Comparison of ENCODE assay signal across 35 cellular contexts in genomic region chr15:65277015-65277414, GRCh38. TPM values are rescaled to one million over a fixed set of nuclear protein-coding genes. Genes with fewer than 3 reads are reported as not detected.
"Had no signal": no experiment of that assay in that cellular context is flagged by ENCODE, and none has a peak within 500 bp of the region (broad histone marks: within the 10 kb centered on the region; RNA-seq: fewer than 3 reads in every experiment).

No MANE protein-coding gene starts in this region.

- H3K4me3 Mint-ChIP-seq: activated naive CD8-positive, alpha-beta T cell treated with anti-CD3 and anti-CD28 coated beads, Interleukin-2, amount 10 ng/mL, durations not matched to agents 7 days and 5 days; nephron; T-helper 17 cell; WTC11 had no signal

- H3K4me1 ChIP-seq: uterus had no signal

- H3K27ac Mint-ChIP-seq: activated naive CD8-positive, alpha-beta T cell treated with anti-CD3 and anti-CD28 coated beads, Interleukin-2, amount 10 ng/mL, durations not matched to agents 7 days and 5 days; nephron; WTC11 had no signal

- H3K27ac ChIP-seq: brain microvascular endothelial cell, gastroesophageal sphincter, left ventricle myocardium inferior, ovary, testis, uterus had no signal

- H3K27me3 Mint-ChIP-seq: activated naive CD8-positive, alpha-beta T cell treated with anti-CD3 and anti-CD28 coated beads, Interleukin-2, amount 10 ng/mL, durations not matched to agents 7 days and 5 days; T-helper 17 cell had no signal

- DNase-seq: activated CD4-positive, alpha-beta T cell treated with anti-CD3 and anti-CD28 coated beads for 1 hour; activated CD8-positive, alpha-beta memory T cell treated with anti-CD3 and anti-CD28 coated beads for 24 hours; activated effector memory CD4-positive, alpha-beta T cell treated with anti-CD3 and anti-CD28 coated beads, Interleukin-2, amount 50 U/mL, for 16 hours; activated naive CD8-positive, alpha-beta T cell treated with anti-CD3 and anti-CD28 coated beads, Interleukin-2, amount 10 ng/mL, durations not matched to agents 7 days and 5 days; amniotic stem cell; brain microvascular endothelial cell; cortex of kidney; islet precursor cell; left ventricle myocardium inferior; mesendoderm; ovary; right cardiac atrium; stimulated activated CD4-positive, alpha-beta T cell treated with anti-CD3 and anti-CD28 coated beads, Interleukin-4, amount 100 ng/mL, for 1 hour; stimulated activated naive CD8-positive, alpha-beta T cell treated with anti-CD3 and anti-CD28 coated beads, Interleukin-15, Interleukin-2, amounts not matched to agents 100 U/mL and 50 U/mL, for 24 hours; SW 1271; T-helper 17 cell; T1000; testis; transverse colon; uterus had no signal

- H3K27me3 ChIP-seq: brain microvascular endothelial cell, gastroesophageal sphincter, hepatocyte, ovary, testis, transverse colon, uterus had no signal

- ATAC-seq: gastroesophageal sphincter; right cardiac atrium; stimulated activated naive CD8-positive, alpha-beta T cell treated with anti-CD3 and anti-CD28 coated beads, Interleukin-15, Interleukin-2, amounts not matched to agents 100 U/mL and 50 U/mL, for 24 hours; T-helper 17 cell; WTC11 had no signal

- H3K36me3 Mint-ChIP-seq: WTC11 had no signal

- H3K9me3 ChIP-seq: gastroesophageal sphincter, left ventricle myocardium inferior, ovary, testis, transverse colon, uterus had no signal

- FAIRE-seq: astrocyte, endothelial cell of umbilical vein had no signal

- H3K9me3 Mint-ChIP-seq: activated naive CD8-positive, alpha-beta T cell treated with anti-CD3 and anti-CD28 coated beads, Interleukin-2, amount 10 ng/mL, durations not matched to agents 7 days and 5 days; nephron; WTC11 had no signal

- H3K4me3 ChIP-seq: gastroesophageal sphincter, hepatocyte, left ventricle myocardium inferior, lung, ovary, testis, transverse colon, uterus had no signal

- H3K36me3 ChIP-seq: brain microvascular endothelial cell, left ventricle myocardium inferior, ovary, transverse colon, uterus had no signal

RNA-seq across cellular contexts. Expression of gene RNU5A-1, which starts 18.8 kb away (rescaled TPM):
- total RNA-seq: activated naive CD8-positive, alpha-beta T cell treated with anti-CD3 and anti-CD28 coated beads, Interleukin-2, amount 10 ng/mL, durations not matched to agents 7 days and 5 days; astrocyte; cardiac septum; chondrocyte; endothelial cell of umbilical vein; fibroblast of lung; fibroblast of villous mesenchyme; gastroesophageal sphincter; hepatocyte; left ventricle myocardium inferior; lung; mononuclear cell; ovary; pulmonary artery endothelial cell; skeletal muscle tissue; T-helper 17 cell; testis; transverse colon; uterus; WTC11 had no signal
- polyA plus RNA-seq: endothelial cell of umbilical vein, esophagus, fibroblast of lung, hepatocyte, lung, ovary, right cardiac atrium had no signal

RNA-seq across cellular contexts. Expression of gene RNU5B-1, which starts 27.5 kb away (rescaled TPM):
- total RNA-seq: endothelial cell of umbilical vein, fibroblast of lung, fibroblast of villous mesenchyme, gastroesophageal sphincter, hepatocyte, mononuclear cell, pulmonary artery endothelial cell, skeletal muscle tissue, T-helper 17 cell, testis, transverse colon, WTC11 had no signal
- polyA plus RNA-seq: endothelial cell of umbilical vein, esophagus, fibroblast of lung, hepatocyte, lung, ovary, right cardiac atrium had no signal
